ENCODE assay signal across 11 cellular contexts in the genomic region with DNA sequence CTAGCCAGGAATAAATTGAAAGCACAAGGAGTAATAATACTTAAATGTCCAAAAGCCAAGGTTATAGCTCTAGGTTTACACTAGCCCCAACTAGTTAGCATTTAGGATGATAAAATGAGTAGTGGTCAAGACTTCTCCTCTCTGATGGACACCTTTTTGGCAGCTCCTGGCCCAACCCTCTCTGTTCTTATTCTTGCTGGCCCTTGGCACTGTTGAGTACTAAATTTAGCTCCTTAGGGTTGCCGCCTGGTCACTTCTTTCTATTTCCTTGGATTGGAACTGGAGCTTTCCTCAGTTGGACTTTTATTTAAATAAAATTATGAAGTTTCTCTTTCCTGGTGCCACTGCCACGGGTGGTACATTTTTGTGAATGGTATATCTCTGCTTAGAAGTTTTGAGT. TPM values are rescaled to one million over a fixed set of nuclear protein-coding genes. Genes with fewer than 3 reads are reported as not detected.
DNase-seq lines count a peak whose midpoint lies in the region; ATAC-seq and TF ChIP-seq lines count a peak whose summit lies in the region.
"Had no signal": no experiment of that assay in that cellular context is flagged by ENCODE, and none has a peak within 500 bp of the region (broad histone marks: within the 10 kb centered on the region; RNA-seq: fewer than 3 reads in every experiment).

No MANE protein-coding gene starts in this region.

- no peaks in the 10 kb centered on the region for H3K9me3 Mint-ChIP-seq in activated CD4-positive, alpha-beta T cell treated with anti-CD3 and anti-CD28 coated beads, Interleukin-2, amount 10 ng/mL, durations not matched to agents 24 days and 14 days
- H3K9me3 Mint-ChIP-seq in immature natural killer cell, result no peaks in the 10 kb centered on the region
- H3K9me3 Mint-ChIP-seq: activated CD4-positive, alpha-beta memory T cell treated with anti-CD3 and anti-CD28 coated beads for 36 hours had no signal

- H3K27me3 ChIP-seq in adrenal gland (no peaks in the 10 kb centered on the region), stomach (no peaks in the 10 kb centered on the region)

- no peaks in the 10 kb centered on the region for H3K27me3 Mint-ChIP-seq in activated CD4-positive, alpha-beta T cell treated with anti-CD3 and anti-CD28 coated beads, Interleukin-2, amount 10 ng/mL, durations not matched to agents 24 days and 14 days
- H3K27me3 Mint-ChIP-seq in immature natural killer cell (ENCODE audit: low read depth in 3 of 3), result peaks cover 0 to 3% (median 3%) of the 10 kb centered on the region in 3 donors
- H3K27me3 Mint-ChIP-seq: activated CD4-positive, alpha-beta memory T cell treated with anti-CD3 and anti-CD28 coated beads for 36 hours had no signal

- WGBS in adrenal gland, 4 donors, result 9 to 14% (median 12%) methylated on average over 2 of the region's 2 CpGs
- 11 to 31% (median 17%) methylated on average over 2 of the region's 2 CpGs for WGBS in stomach, 5 donors

- no peak for ATAC-seq in GM21381 (IDR thresholded peaks at IDR 0.05; ENCODE audit: unreplicated experiment)

- H3K36me3 ChIP-seq in adrenal gland (replicated peaks in 1 of 2), result no peaks in the 10 kb centered on the region
- H3K36me3 ChIP-seq in stomach, result peaks cover 0 to 5% (median under 1%) of the 10 kb centered on the region in 4 donors
- H3K36me3 ChIP-seq: prostate gland had no signal

- no peak overlapping the region for H3K4me3 ChIP-seq in adrenal gland
- no peak overlapping the region for H3K4me3 ChIP-seq in stomach
- H3K4me3 ChIP-seq: PC-9, prostate gland had no signal

- peaks cover 26% of the 10 kb centered on the region for H3K36me3 Mint-ChIP-seq in activated CD4-positive, alpha-beta T cell treated with anti-CD3 and anti-CD28 coated beads, Interleukin-2, amount 10 ng/mL, durations not matched to agents 24 days and 14 days (ENCODE audit: low read depth)
- peaks cover 0 to 9% (median 0%) of the 10 kb centered on the region in 3 donors for H3K36me3 Mint-ChIP-seq in immature natural killer cell

- H3K27ac Mint-ChIP-seq in activated CD4-positive, alpha-beta T cell treated with anti-CD3 and anti-CD28 coated beads, Interleukin-2, amount 10 ng/mL, durations not matched to agents 24 days and 14 days, result peak overlapping the region; percentile 35
- H3K27ac Mint-ChIP-seq in immature natural killer cell, result peak overlapping the region; percentile 48 to 88 (median 82)

- peaks cover 82% of the 10 kb centered on the region for H3K4me1 Mint-ChIP-seq in activated CD4-positive, alpha-beta T cell treated with anti-CD3 and anti-CD28 coated beads, Interleukin-2, amount 10 ng/mL, durations not matched to agents 24 days and 14 days
- peaks cover 86 to 91% of the 10 kb centered on the region in 2 donors for H3K4me1 Mint-ChIP-seq in immature natural killer cell

- TF ChIP-seq EP300 in stomach (IDR thresholded peaks at IDR 0.05), result no peak

- TF ChIP-seq CTCF in adrenal gland (IDR thresholded peaks at IDR 0.05) (no peak), stomach (IDR thresholded peaks at IDR 0.05) (no peak)

- H3K4me1 ChIP-seq in adrenal gland (replicated peaks in 1 of 2) (peaks cover 26 to 72% of the 10 kb centered on the region in 2 donors), stomach (peaks cover 78 to 100% (median 94%) of the 10 kb centered on the region in 4 donors)

- DNase-seq in activated CD4-positive, alpha-beta T cell treated with anti-CD3 and anti-CD28 coated beads, Interleukin-2, amount 10 ng/mL, durations not matched to agents 24 days and 14 days, result no peak
- no peak for DNase-seq in activated CD4-positive, alpha-beta T cell treated with anti-CD3 and anti-CD28 coated beads, Interleukin-2, amount 50 U/mL, for 48 hours
- DNase-seq in adrenal gland (peak in 1 of 7 donors; percentile 16), immature natural killer cell (no peak), stomach (no peak), NCI-H2107 treated with DMSO at 0.1 percent for 48 hours (lab: John Stamatoyannopoulos, UW; ENCODE audit: unreplicated experiment) (no peak), NCI-H82 treated with DMSO at 0.1 percent for 48 hours (lab: John Stamatoyannopoulos, UW; ENCODE audit: unreplicated experiment) (no peak)

- H3K9me3 ChIP-seq in adrenal gland (replicated peaks in 1 of 3), result no peaks in the 10 kb centered on the region
- H3K9me3 ChIP-seq in stomach, result no peaks in the 10 kb centered on the region
- H3K9me3 ChIP-seq: prostate gland had no signal

- intact Hi-C loops in activated CD4-positive, alpha-beta T cell treated with anti-CD3 and anti-CD28 coated beads, Interleukin-2, amount 10 ng/mL, durations not matched to agents 24 days and 14 days (cut with micrococcal nuclease), result no loop called here
- intact Hi-C loops in adrenal gland (cut with DNase I) (no loop called here), stomach (cut with DNase I; ENCODE audit: low total_unique reads) (no loop called here)

- H3K4me3 Mint-ChIP-seq in activated CD4-positive, alpha-beta T cell treated with anti-CD3 and anti-CD28 coated beads, Interleukin-2, amount 10 ng/mL, durations not matched to agents 24 days and 14 days, result no peak overlapping the region
- H3K4me3 Mint-ChIP-seq in immature natural killer cell, result peak overlapping the region; percentile 49 to 86 (median 79)
- H3K4me3 Mint-ChIP-seq: activated CD4-positive, alpha-beta memory T cell treated with anti-CD3 and anti-CD28 coated beads for 36 hours had no signal

- H3K27ac ChIP-seq in adrenal gland, result peak overlapping the region in 3 of 5 donors; percentile 28 to 74 (median 62)
- H3K27ac ChIP-seq in stomach, result peak overlapping the region in 4 of 5 donors; percentile 69 to 83 (median 82)

- TF ChIP-seq POLR2A in adrenal gland (IDR thresholded peaks at IDR 0.05), result no peak
- TF ChIP-seq POLR2A in stomach (IDR thresholded peaks at IDR 0.05), result no peak

RNA-seq across cellular contexts. Expression of a gene that starts 28.3 kb away (rescaled TPM):
- total RNA-seq in activated CD4-positive, alpha-beta T cell treated with anti-CD3 and anti-CD28 coated beads, Interleukin-2, amount 10 ng/mL, durations not matched to agents 24 days and 14 days, result 111 and 117 TPM in 2 replicates
- total RNA-seq in adrenal gland (10 to 100 TPM; 35.0 to 90.3 (median 57.0) TPM), stomach (10 to 100 TPM; 42.9 to 74.2 (median 50.1) TPM)
- polyA plus RNA-seq in adrenal gland (10 to 100 TPM; 11.3 to 33.7 (median 24.5) TPM), immature natural killer cell (10 to 100 TPM in 2 of 3 donors, 1 to 10 TPM in 1; 7.1 to 34.6 (median 16.0) TPM), stomach (10 to 100 TPM in 2 of 3 donors, 1 to 10 TPM in 1; 9.9 to 10.8 (median 10.4) TPM)
